ENCODE assay signal across 22 cellular contexts in genomic region chr2:71683070-71683469, GRCh38.
DNase-seq lines count a peak whose midpoint lies in the region; ATAC-seq and TF ChIP-seq lines count a peak whose summit lies in the region.
"Had no signal": no experiment of that assay in that cellular context is flagged by ENCODE, and none has a peak within 500 bp of the region (broad histone marks: within the 10 kb centered on the region; RNA-seq: fewer than 3 reads in every experiment).

No MANE protein-coding gene starts in this region.

- H3K4me2 ChIP-seq in neuronal stem cell (ENCODE audit: insufficient read depth, low read length, poor library complexity, severe bottlenecking) = no peak overlapping the region
- H3K4me2 ChIP-seq: smooth muscle cell had no signal

- H3K23ac ChIP-seq in neuronal stem cell (ENCODE audit: low read depth, low read length, poor library complexity) = no peak overlapping the region

- H3K27ac ChIP-seq in neuronal stem cell (replicated peaks; ENCODE audit: low read length) = no peak overlapping the region
- no peak overlapping the region for H3K27ac ChIP-seq in foreskin keratinocyte
- H3K27ac ChIP-seq: left ventricle myocardium inferior, stomach, thyroid gland had no signal

- H4K91ac ChIP-seq in neuronal stem cell (ENCODE audit: low read depth, low read length, poor library complexity) = no peak overlapping the region

- no peak overlapping the region for H3K4me3 ChIP-seq in neuronal stem cell (ENCODE audit: low read length in 2 of 2)
- H3K4me3 ChIP-seq: left ventricle myocardium inferior, smooth muscle cell, stomach, thyroid gland had no signal

- no peak overlapping the region for H2BK120ac ChIP-seq in neuronal stem cell (ENCODE audit: low read depth, low read length)

- no peak overlapping the region for H3K9ac ChIP-seq in neuronal stem cell (ENCODE audit: low read depth, low read length, poor library complexity)

- H3K27me3 ChIP-seq in neuronal stem cell (ENCODE audit: control insufficient read depth in 3 of 3, insufficient read depth in 3 of 3, low read depth in 1 of 3, low read length in 3 of 3) = no peaks in the 10 kb centered on the region
- H3K27me3 ChIP-seq in foreskin keratinocyte = peaks cover 20% of the 10 kb centered on the region
- H3K27me3 ChIP-seq: stomach, thyroid gland had no signal

- no peak overlapping the region for H2BK5ac ChIP-seq in neuronal stem cell (ENCODE audit: low read length)

- peak overlapping the region; percentile 72 for H3K18ac ChIP-seq in neuronal stem cell (ENCODE audit: low read length)

- H3K79me1 ChIP-seq in neuronal stem cell (ENCODE audit: low read depth, low read length) = no peaks in the 10 kb centered on the region

- H3K4ac ChIP-seq in neuronal stem cell (ENCODE audit: low read length) = no peak overlapping the region

- H3K4me1 ChIP-seq in neuronal stem cell (ENCODE audit: control insufficient read depth in 2 of 2, insufficient read depth in 1 of 2, low read depth in 1 of 2, low read length in 2 of 2) (peaks cover 0 to 3% of the 10 kb centered on the region in 2 donors), foreskin keratinocyte (no peaks in the 10 kb centered on the region)
- H3K4me1 ChIP-seq: left ventricle myocardium inferior, stomach had no signal

- no peak overlapping the region for H2BK12ac ChIP-seq in neuronal stem cell (ENCODE audit: low read length)

- no peaks in the 10 kb centered on the region for H3K9me3 ChIP-seq in neuronal stem cell (replicated peaks in 1 of 2; ENCODE audit: control insufficient read depth in 2 of 2, insufficient read depth in 1 of 2, low read depth in 1 of 2, low read length in 2 of 2)
- H3K9me3 ChIP-seq: left ventricle myocardium inferior, stomach, thyroid gland had no signal

- H4K8ac ChIP-seq in neuronal stem cell (ENCODE audit: low read depth, low read length) = no peak overlapping the region

- ATAC-seq in foreskin keratinocyte = no peak
- ATAC-seq: activated CD8-positive, alpha-beta T cell treated with anti-CD3 and anti-CD28 coated beads for 36 hours; SK-N-SH treated with all-trans-retinoic acid at 6 μM for 48 hours; T-helper 17 cell had no signal

- H3K14ac ChIP-seq in neuronal stem cell (ENCODE audit: low read length) = no peak overlapping the region

- H2BK15ac ChIP-seq in neuronal stem cell (ENCODE audit: low read length) = no peak overlapping the region

- TF ChIP-seq CTCF in foreskin keratinocyte (conservative IDR thresholded peaks at IDR 0.05) = no peak

- H3K36me3 ChIP-seq in neuronal stem cell (replicated peaks in 1 of 2; ENCODE audit: control insufficient read depth in 2 of 2, insufficient read depth in 2 of 2, low read length in 2 of 2) = no peaks in the 10 kb centered on the region
- H3K36me3 ChIP-seq: thyroid gland had no signal

- DNase-seq in NCI-H2029 (lab: John Stamatoyannopoulos, UW) = peak; percentile 1
- DNase-seq in NCI-H2029 treated with DMSO at 0.1 percent for 48 hours (lab: John Stamatoyannopoulos, UW) = no peak
- DNase-seq in COR-L47 (lab: John Stamatoyannopoulos, UW) = peak; percentile 39
- DNase-seq in NCI-H510A (lab: John Stamatoyannopoulos, UW) = peak; percentile 34
- DNase-seq in neuronal stem cell (ENCODE audit: low spot score) = no peak
- no peak for DNase-seq in EL
- DNase-seq in germinal center (ENCODE audit: low spot score) = no peak
- DNase-seq in foreskin keratinocyte = no peak
- DNase-seq: activated CD4-positive, CD25-positive, alpha-beta regulatory T cell treated with anti-CD3 and anti-CD28 coated beads, Interleukin-2, amount 50 U/mL, for 72 hours; activated CD8-positive, alpha-beta T cell treated with anti-CD3 and anti-CD28 coated beads for 36 hours; activated gamma-delta T cell treated with Interleukin-2 at 50 U/mL for 16 hours; CD8-positive, alpha-beta memory T cell; H9; left ventricle myocardium inferior; NCI-H774; occipital lobe; stimulated activated CD4-positive, alpha-beta T cell treated with anti-CD3 and anti-CD28 coated beads, Interleukin-2, amount 100 ng/mL, for 24 hours; stomach; T-helper 17 cell; thyroid gland had no signal

- WGBS in neuronal stem cell (ENCODE audit: extremely low coverage in 2 of 2, insufficient read length in 2 of 2, insufficient replicate concordance in 1 of 2), 2 donors = no CpG with 5 or more reads among the region's 6 CpGs

- H2AFZ ChIP-seq in neuronal stem cell (ENCODE audit: low read length) = no peak overlapping the region

- no peak overlapping the region for H2AK5ac ChIP-seq in neuronal stem cell (ENCODE audit: low read depth, low read length)

Comparison
In these comparisons a context has a peak if more than half of its experiments do, and no peak if none do; other contexts are left out.
1. DNase-seq: peak in NCI-H2029 (single experiment), COR-L47 (single experiment) and NCI-H510A (single experiment); none in NCI-H2029 treated with DMSO at 0.1 percent for 48 hours (single experiment), neuronal stem cell (single experiment), EL (single experiment), germinal center (single experiment) and foreskin keratinocyte (0 of 2).